In the genomic region with DNA sequence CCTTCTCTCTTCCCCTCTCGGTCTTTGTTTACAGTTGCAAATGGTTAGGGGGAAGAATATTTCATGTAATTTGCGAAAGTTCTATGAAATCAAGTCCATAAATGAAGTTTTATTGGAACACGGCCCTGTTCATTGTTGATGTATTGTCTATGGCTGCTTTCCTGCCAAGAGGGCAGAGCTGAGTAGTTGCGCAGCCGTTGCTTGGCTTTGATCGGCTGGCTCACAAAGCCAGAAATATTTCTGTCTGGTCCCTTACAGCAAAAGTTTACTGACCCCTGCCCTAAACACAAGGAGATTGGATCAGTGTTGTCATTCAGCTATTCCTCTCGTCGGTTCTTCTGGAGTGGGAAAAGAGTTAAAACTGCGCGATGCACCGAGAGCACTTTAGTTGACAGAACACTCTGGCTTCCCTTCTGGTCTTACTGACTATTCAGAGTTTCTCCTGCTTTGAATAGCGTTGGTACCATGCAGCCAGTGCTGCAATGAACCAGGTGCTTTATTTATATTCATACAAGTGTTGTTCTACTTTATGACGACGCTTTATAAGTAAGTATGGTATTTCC, we compare ENCODE assay signal across 8 cellular contexts. TPM values are rescaled to one million over a fixed set of nuclear protein-coding genes. Genes with fewer than 3 reads are reported as not detected.
A peak's percentile ranks its signal among the peaks of the same experiment; 100 is the strongest.
DNase-seq lines count a peak whose midpoint lies in the region; ATAC-seq and TF ChIP-seq lines count a peak whose summit lies in the region.

No MANE protein-coding gene starts in this region.

- peaks cover 35% of the 10 kb centered on the region for H3K79me2 ChIP-seq in PC-9 (ENCODE audit: low read depth)

- peak overlapping the region; percentile 84 for H3K4me2 ChIP-seq in PC-9

- no TSS peak for BruUV-seq in PC-9 (replicated peaks; lab: Mats Ljungman, UMichigan)

- H3F3A ChIP-seq in PC-9 (ENCODE audit: insufficient read depth, low read depth): no peaks in the 10 kb centered on the region

- peaks cover 28 to 53% (median 39%) of the 10 kb centered on the region in 4 donors for H3K4me1 Mint-ChIP-seq in CD4-positive, CD25-positive, alpha-beta regulatory T cell
- peaks cover 58% of the 10 kb centered on the region for H3K4me1 Mint-ChIP-seq in chondrocyte (ENCODE audit: low read depth)

- peak overlapping the region; percentile 86 for H3K4me3 ChIP-seq in CD4-positive, CD25-positive, alpha-beta regulatory T cell (ENCODE audit: low read depth, low read length)
- H3K4me3 ChIP-seq in PC-9 (peak overlapping the region; percentile 68), stomach (peak overlapping the region; percentile 84 to 93 (median 86))

- H3K27me3 ChIP-seq in CD4-positive, CD25-positive, alpha-beta regulatory T cell (ENCODE audit: control insufficient read depth, insufficient read depth, low read length): no peaks in the 10 kb centered on the region
- H3K27me3 ChIP-seq in PC-9 (ENCODE audit: insufficient read depth, low read depth): no peaks in the 10 kb centered on the region
- no peaks in the 10 kb centered on the region for H3K27me3 ChIP-seq in stomach

- H3K27ac Mint-ChIP-seq in CD4-positive, CD25-positive, alpha-beta regulatory T cell: peak overlapping the region; percentile 54 to 95 (median 91)
- H3K27ac Mint-ChIP-seq in chondrocyte (ENCODE audit: unreplicated experiment): peak overlapping the region; percentile 92

- DNase-seq in CD4-positive, CD25-positive, alpha-beta regulatory T cell: peak in 1 of 3 donors; percentile 51
- DNase-seq in PC-9 (no peak), chondrocyte (ENCODE audit: low spot score) (no peak), left lobe of liver (ENCODE audit: low spot score) (peak; percentile 59), stomach (no peak), islet precursor cell (no peak)

- no peaks in the 10 kb centered on the region for H3K9me3 ChIP-seq in CD4-positive, CD25-positive, alpha-beta regulatory T cell (ENCODE audit: control insufficient read depth in 2 of 2, low read length in 2 of 2)
- H3K9me3 ChIP-seq in PC-9 (ENCODE audit: insufficient read depth, low read depth) (no peaks in the 10 kb centered on the region), stomach (no peaks in the 10 kb centered on the region)

- H2AFZ ChIP-seq in PC-9: peak overlapping the region; percentile 83

- H3K36me3 Mint-ChIP-seq in CD4-positive, CD25-positive, alpha-beta regulatory T cell: peaks cover 8% of the 10 kb centered on the region
- no peaks in the 10 kb centered on the region for H3K36me3 Mint-ChIP-seq in chondrocyte (ENCODE audit: low read depth)

- peak; percentile 14 to 19 for ATAC-seq in CD4-positive, CD25-positive, alpha-beta regulatory T cell (ENCODE audit: low read depth in 2 of 2)
- ATAC-seq in GM18870 (IDR thresholded peaks at IDR 0.05; ENCODE audit: unreplicated experiment) (peak; percentile 6), HG03135 (IDR thresholded peaks at IDR 0.05; ENCODE audit: unreplicated experiment) (peak; percentile 26), left lobe of liver (peak; percentile 67)

- no peaks in the 10 kb centered on the region for H4K20me1 ChIP-seq in PC-9 (ENCODE audit: insufficient read depth)

- no peaks in the 10 kb centered on the region for H3K9me2 ChIP-seq in PC-9 (ENCODE audit: insufficient read depth)

- TF ChIP-seq EP300 in stomach (IDR thresholded peaks at IDR 0.05): no peak

- peak overlapping the region; percentile 92 to 97 (median 96) for H3K4me3 Mint-ChIP-seq in CD4-positive, CD25-positive, alpha-beta regulatory T cell
- H3K4me3 Mint-ChIP-seq in chondrocyte (ENCODE audit: unreplicated experiment): peak overlapping the region; percentile 83

- POLR2A ChIA-PET in PC-9 (lab: Charles Lee; ENCODE audit: unreplicated experiment): interaction anchor here (0.5 kb wide), 1 partner anchor 159 kb away, joined by 3 read pairs; no protein-coding TSS in a partner anchor

- WGBS in stomach, 5 donors: 1 to 4% (median 3%) methylated on average over 14 of the region's 14 CpGs

- no peaks in the 10 kb centered on the region for H3K36me3 ChIP-seq in CD4-positive, CD25-positive, alpha-beta regulatory T cell (ENCODE audit: control insufficient read depth, insufficient read depth, low read length)
- H3K36me3 ChIP-seq in PC-9 (ENCODE audit: low read depth) (no peaks in the 10 kb centered on the region), stomach (no peaks in the 10 kb centered on the region)

- no peak for TF ChIP-seq POLR2A in stomach (IDR thresholded peaks at IDR 0.05)

- H3K9me3 Mint-ChIP-seq in CD4-positive, CD25-positive, alpha-beta regulatory T cell: no peaks in the 10 kb centered on the region
- H3K9me3 Mint-ChIP-seq in chondrocyte (ENCODE audit: low read depth): no peaks in the 10 kb centered on the region

- intact Hi-C loops in PC-9 (cut with micrococcal nuclease; ENCODE audit: unreplicated experiment): no loop called here
- intact Hi-C loops in stomach (cut with DNase I; ENCODE audit: low total_unique reads): no loop called here

- H3K27ac ChIP-seq in CD4-positive, CD25-positive, alpha-beta regulatory T cell (ENCODE audit: insufficient read depth, low read length, poor library complexity, severe bottlenecking): peak overlapping the region; percentile 87
- peak overlapping the region; percentile 35; the same call in 1 of the 2 replicates for H3K27ac ChIP-seq in PC-9
- peak overlapping the region; percentile 90 to 98 (median 96) for H3K27ac ChIP-seq in stomach

- peaks cover 20% of the 10 kb centered on the region for H3K4me1 ChIP-seq in CD4-positive, CD25-positive, alpha-beta regulatory T cell (ENCODE audit: control insufficient read depth, insufficient read depth, low read length, poor library complexity, severe bottlenecking)
- H3K4me1 ChIP-seq in PC-9 (replicated peaks; ENCODE audit: insufficient read depth): peaks cover 7% of the 10 kb centered on the region; the same call in 1 of the 2 replicates
- H3K4me1 ChIP-seq in stomach: peaks cover 19 to 65% (median 40%) of the 10 kb centered on the region in 4 donors

- CTCF ChIA-PET in PC-9 (lab: Charles Lee): no interaction called here

- H3K27me3 Mint-ChIP-seq in CD4-positive, CD25-positive, alpha-beta regulatory T cell: peaks cover 9% of the 10 kb centered on the region
- H3K27me3 Mint-ChIP-seq in chondrocyte (ENCODE audit: low read depth): no peaks in the 10 kb centered on the region

- no peak for TF ChIP-seq CTCF in PC-9 (conservative IDR thresholded peaks at IDR 0.05)
- peak; percentile 36 for TF ChIP-seq CTCF in chondrocyte (IDR thresholded peaks at IDR 0.05)
- no peak for TF ChIP-seq CTCF in stomach (IDR thresholded peaks at IDR 0.05)

RNA-seq across cellular contexts. Expression of a gene that starts 0.8 kb away (rescaled TPM):
- total RNA-seq in CD4-positive, CD25-positive, alpha-beta regulatory T cell: 45.4 TPM
- polyA plus RNA-seq in CD4-positive, CD25-positive, alpha-beta regulatory T cell: 1 to 10 TPM; 2.9 to 4.3 (median 3.7) TPM
- total RNA-seq in PC-9 (2021) (13.7 and 21.4 TPM in 2 replicates), chondrocyte (15.9 to 20.6 TPM (median 16.3 TPM) in 3 replicates), left lobe of liver (6.7 TPM), stomach (10 to 100 TPM; 11.0 to 39.3 (median 17.2) TPM)
- polyA plus RNA-seq in stomach: 1 to 10 TPM; 2.1 to 4.2 (median 2.6) TPM

Comparison
In these comparisons a context has a peak if more than half of its experiments do, and no peak if none do; other contexts are left out.
1. ATAC-seq: peak in every context shown above with its lines; median percentile 67 in left lobe of liver; 26 in HG03135; 16 in CD4-positive, CD25-positive, alpha-beta regulatory T cell; 6 in GM18870.
2. H3K27ac ChIP-seq: peak in every context shown above with its lines; median percentile 96 in stomach; 87 in CD4-positive, CD25-positive, alpha-beta regulatory T cell; 35 in PC-9.